In the genomic region with DNA sequence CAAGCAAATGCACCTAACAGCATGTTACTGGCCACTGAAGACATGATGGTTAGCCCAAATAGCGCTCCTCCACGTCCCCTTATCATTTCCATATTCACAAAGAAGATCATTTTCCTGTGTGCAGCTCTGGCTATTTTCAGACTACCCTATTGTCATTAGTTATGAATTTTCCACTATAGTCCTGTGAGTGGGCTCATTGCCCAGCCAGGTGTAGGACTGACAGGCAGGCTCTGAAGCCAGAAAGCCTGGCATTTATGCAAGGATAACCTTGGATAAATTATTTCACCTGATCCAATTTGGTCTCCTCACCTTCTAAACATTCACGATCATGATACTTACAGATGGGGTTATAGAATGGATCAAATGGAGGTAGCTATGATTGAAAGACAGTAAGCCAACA, we compare ENCODE assay signal across 34 cellular contexts.
"Had no signal": no experiment of that assay in that cellular context is flagged by ENCODE, and none has a peak within 500 bp of the region (broad histone marks: within the 10 kb centered on the region; RNA-seq: fewer than 3 reads in every experiment).

No MANE protein-coding gene starts in this region.

- H3K27ac ChIP-seq: adrenal gland, ascending aorta, breast epithelium, cardiac muscle cell, esophagus muscularis mucosa, foreskin keratinocyte, gastroesophageal sphincter, WERI-Rb-1 had no signal

- H3K27me3 ChIP-seq: adrenal gland, ascending aorta, breast epithelium, cardiac muscle cell, foreskin keratinocyte had no signal

- H3K36me3 ChIP-seq: adrenal gland, ascending aorta, breast epithelium, cardiac muscle cell, esophagus muscularis mucosa, gastroesophageal sphincter, WERI-Rb-1 had no signal

- H3K27me3 Mint-ChIP-seq: activated B cell treated with CpG ODN at 0.5 μM for 24 hours; activated CD4-positive, alpha-beta memory T cell treated with anti-CD3 and anti-CD28 coated beads for 36 hours; activated CD8-positive, alpha-beta memory T cell treated with anti-CD3 and anti-CD28 coated beads, Interleukin-2, amount 10 ng/mL, durations not matched to agents 7 days and 5 days; activated naive CD8-positive, alpha-beta T cell treated with anti-CD3 and anti-CD28 coated beads for 36 hours; brain; central memory CD8-positive, alpha-beta T cell had no signal

- H3K4me1 ChIP-seq: adrenal gland, ascending aorta, foreskin keratinocyte, gastroesophageal sphincter had no signal

- H3K36me3 Mint-ChIP-seq: activated CD4-positive, alpha-beta memory T cell treated with anti-CD3 and anti-CD28 coated beads for 36 hours; activated CD8-positive, alpha-beta memory T cell treated with anti-CD3 and anti-CD28 coated beads, Interleukin-2, amount 10 ng/mL, durations not matched to agents 7 days and 5 days; activated naive CD4-positive, alpha-beta T cell treated with anti-CD3 and anti-CD28 coated beads, Interleukin-2, amount 50 U/mL, for 24 hours; activated naive CD8-positive, alpha-beta T cell treated with anti-CD3 and anti-CD28 coated beads for 36 hours; brain had no signal

- H3K4me3 ChIP-seq: adrenal gland, ascending aorta, breast epithelium, cardiac muscle cell, esophagus muscularis mucosa, gastroesophageal sphincter had no signal

- H3K27ac Mint-ChIP-seq: activated B cell treated with CpG ODN at 0.5 μM for 24 hours; activated CD4-positive, alpha-beta memory T cell treated with anti-CD3 and anti-CD28 coated beads for 36 hours; activated CD8-positive, alpha-beta memory T cell treated with anti-CD3 and anti-CD28 coated beads, Interleukin-2, amount 10 ng/mL, durations not matched to agents 7 days and 5 days; activated CD8-positive, alpha-beta T cell treated with anti-CD3 and anti-CD28 coated beads, Interleukin-2, amount 10 ng/mL, durations not matched to agents 7 days and 5 days; activated naive CD4-positive, alpha-beta T cell treated with anti-CD3 and anti-CD28 coated beads for 36 hours; activated naive CD4-positive, alpha-beta T cell treated with anti-CD3 and anti-CD28 coated beads, Interleukin-2, amount 50 U/mL, for 24 hours; activated naive CD8-positive, alpha-beta T cell treated with anti-CD3 and anti-CD28 coated beads for 36 hours; activated naive CD8-positive, alpha-beta T cell treated with anti-CD3 and anti-CD28 coated beads, Interleukin-2, amount 50 U/mL, for 24 hours; activated T-helper 1 cell treated with anti-CD3 and anti-CD28 coated beads, Interleukin-12 subunit alpha, Interleukin-12 subunit beta, Interleukin-2, Interleukin-4 antibody, amounts not matched to agents 30 ng/mL and 10 ng/mL and 1 ng/mL, durations not matched to agents 14 hours and 24 hours and 36 hours; activated T-helper 2 cell treated with anti-CD3 and anti-CD28 coated beads, Interferon-gamma antibody, Interleukin-2, Interleukin-4, amounts not matched to agents 10 μg/mL and 5 μg/mL and 100 μg/mL, durations not matched to agents 14 hours and 24 hours and 36 hours; T-helper 17 cell; T-helper 2 cell treated with Interferon-gamma antibody and Interleukin-4, amounts not matched to agents 5 μg/mL and 100 μg/mL, for 36 hours had no signal

- ATAC-seq: activated CD4-positive, CD25-positive, alpha-beta regulatory T cell treated with anti-CD3 and anti-CD28 coated beads, Interleukin-2, amount 50 U/mL, for 24 hours; activated CD8-positive, alpha-beta memory T cell treated with anti-CD3 and anti-CD28 coated beads, Interleukin-2, amount 10 ng/mL, durations not matched to agents 7 days and 5 days; activated CD8-positive, alpha-beta T cell treated with anti-CD3 and anti-CD28 coated beads, Interleukin-2, amount 10 ng/mL, durations not matched to agents 7 days and 5 days; activated naive CD8-positive, alpha-beta T cell treated with anti-CD3 and anti-CD28 coated beads, Interleukin-2, amount 50 U/mL, for 24 hours; foreskin keratinocyte; gastroesophageal sphincter; T-helper 17 cell had no signal

- H3K9me3 Mint-ChIP-seq: activated B cell treated with CpG ODN at 0.5 μM for 24 hours; activated naive CD8-positive, alpha-beta T cell treated with anti-CD3 and anti-CD28 coated beads, Interleukin-2, amount 50 U/mL, for 24 hours; activated T-helper 1 cell treated with anti-CD3 and anti-CD28 coated beads, Interleukin-12 subunit alpha, Interleukin-12 subunit beta, Interleukin-2, Interleukin-4 antibody, amounts not matched to agents 30 ng/mL and 10 ng/mL and 1 ng/mL, durations not matched to agents 14 hours and 24 hours and 36 hours; activated T-helper 2 cell treated with anti-CD3 and anti-CD28 coated beads, Interferon-gamma antibody, Interleukin-2, Interleukin-4, amounts not matched to agents 10 μg/mL and 5 μg/mL and 100 μg/mL, durations not matched to agents 14 hours and 24 hours and 36 hours; T-helper 2 cell treated with Interferon-gamma antibody and Interleukin-4, amounts not matched to agents 5 μg/mL and 100 μg/mL, for 36 hours had no signal

- H3K4me3 Mint-ChIP-seq: activated B cell treated with CpG ODN at 0.5 μM for 24 hours; activated CD4-positive, alpha-beta memory T cell treated with anti-CD3 and anti-CD28 coated beads for 36 hours; activated CD8-positive, alpha-beta memory T cell treated with anti-CD3 and anti-CD28 coated beads, Interleukin-2, amount 10 ng/mL, durations not matched to agents 7 days and 5 days; activated CD8-positive, alpha-beta T cell treated with anti-CD3 and anti-CD28 coated beads, Interleukin-2, amount 10 ng/mL, durations not matched to agents 7 days and 5 days; activated naive CD4-positive, alpha-beta T cell treated with anti-CD3 and anti-CD28 coated beads for 36 hours; activated naive CD4-positive, alpha-beta T cell treated with anti-CD3 and anti-CD28 coated beads, Interleukin-2, amount 50 U/mL, for 24 hours; activated naive CD8-positive, alpha-beta T cell treated with anti-CD3 and anti-CD28 coated beads for 36 hours; activated naive CD8-positive, alpha-beta T cell treated with anti-CD3 and anti-CD28 coated beads, Interleukin-2, amount 50 U/mL, for 24 hours; activated T-helper 1 cell treated with anti-CD3 and anti-CD28 coated beads, Interleukin-12 subunit alpha, Interleukin-12 subunit beta, Interleukin-2, Interleukin-4 antibody, amounts not matched to agents 30 ng/mL and 10 ng/mL and 1 ng/mL, durations not matched to agents 14 hours and 24 hours and 36 hours; central memory CD8-positive, alpha-beta T cell; T-helper 17 cell; T-helper 2 cell treated with Interferon-gamma antibody and Interleukin-4, amounts not matched to agents 5 μg/mL and 100 μg/mL, for 36 hours had no signal

- DNase-seq: activated B cell treated with CpG ODN at 0.5 μM for 24 hours; activated CD4-positive, alpha-beta memory T cell treated with anti-CD3 and anti-CD28 coated beads for 36 hours; activated CD4-positive, alpha-beta T cell treated with anti-CD3 and anti-CD28 coated beads for 48 hours; activated CD8-positive, alpha-beta memory T cell treated with anti-CD3 and anti-CD28 coated beads, Interleukin-2, amount 10 ng/mL, durations not matched to agents 7 days and 5 days; activated CD8-positive, alpha-beta memory T cell treated with anti-CD3 and anti-CD28 coated beads, Interleukin-2, amount 50 U/mL, for 4 hours; activated effector memory CD4-positive, alpha-beta T cell treated with anti-CD3 and anti-CD28 coated beads, Interleukin-2, amount 50 U/mL, for 16 hours; activated naive CD4-positive, alpha-beta T cell treated with anti-CD3 and anti-CD28 coated beads for 36 hours; activated naive CD8-positive, alpha-beta T cell treated with anti-CD3 and anti-CD28 coated beads for 36 hours; activated naive CD8-positive, alpha-beta T cell treated with anti-CD3 and anti-CD28 coated beads, Interleukin-2, amount 50 U/mL, for 24 hours; activated T-cell treated with anti-CD3 and anti-CD28 coated beads, Interleukin-2, amount 50 U/mL, for 1 hour; activated T-cell treated with anti-CD3 and anti-CD28 coated beads, Interleukin-2, amount 50 U/mL, for 48 hours; adrenal gland; amygdala; cortex of kidney; dermis blood vessel endothelial cell; effector CD8-positive, alpha-beta T cell; foreskin keratinocyte; T-helper 1 cell; T-helper 17 cell; T1000; WERI-Rb-1 had no signal

- H3K4me1 Mint-ChIP-seq: activated B cell treated with CpG ODN at 0.5 μM for 24 hours; activated CD8-positive, alpha-beta memory T cell treated with anti-CD3 and anti-CD28 coated beads, Interleukin-2, amount 10 ng/mL, durations not matched to agents 7 days and 5 days; activated naive CD4-positive, alpha-beta T cell treated with anti-CD3 and anti-CD28 coated beads, Interleukin-2, amount 50 U/mL, for 24 hours; activated naive CD8-positive, alpha-beta T cell treated with anti-CD3 and anti-CD28 coated beads for 36 hours; activated naive CD8-positive, alpha-beta T cell treated with anti-CD3 and anti-CD28 coated beads, Interleukin-2, amount 50 U/mL, for 24 hours; T-helper 17 cell had no signal
